Comparison of ENCODE assay signal across 13 cellular contexts in the genomic region with DNA sequence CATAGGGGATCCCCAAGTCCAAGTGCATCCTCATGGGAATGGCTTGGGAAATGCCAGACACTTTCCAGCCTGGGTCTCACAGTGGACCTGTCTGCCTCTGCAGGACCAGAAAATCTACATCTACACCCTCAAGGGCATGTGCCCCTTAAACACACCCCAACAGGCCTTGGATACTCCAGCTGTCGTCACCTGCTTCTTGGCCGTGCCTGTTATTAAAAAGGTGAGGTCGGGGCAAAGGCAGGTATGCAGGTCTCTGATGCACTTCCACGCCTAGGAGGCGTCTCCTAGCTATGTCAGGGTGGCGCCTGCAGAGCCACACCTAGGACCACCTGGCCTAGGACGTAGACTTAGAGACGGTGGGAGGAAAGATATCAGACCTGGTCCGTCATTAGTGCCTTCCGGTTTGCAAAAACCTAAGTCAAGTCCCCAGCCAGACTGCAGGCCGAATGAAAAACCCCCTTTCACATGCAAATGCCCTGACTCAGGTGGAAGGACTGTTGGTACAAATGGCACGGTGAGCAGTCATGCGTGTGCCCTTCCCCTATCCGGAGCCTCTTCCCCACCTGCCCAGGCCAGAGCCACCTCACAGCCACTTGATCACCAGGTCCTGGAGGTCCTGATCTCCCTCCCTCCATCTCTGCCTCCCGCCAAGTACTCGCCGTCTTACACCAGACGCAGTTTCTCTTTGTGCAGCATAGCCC.
A peak's percentile ranks its signal among the peaks of the same experiment; 100 is the strongest.
DNase-seq lines count a peak whose midpoint lies in the region; ATAC-seq, FAIRE-seq and TF ChIP-seq lines count a peak whose summit lies in the region.
"Had no signal": no experiment of that assay in that cellular context is flagged by ENCODE, and none has a peak within 500 bp of the region (broad histone marks: within the 10 kb centered on the region; RNA-seq: fewer than 3 reads in every experiment).

No MANE protein-coding gene starts in this region.

- H3K4me1 ChIP-seq in small intestine (ENCODE audit: control insufficient read depth in 2 of 2, insufficient read depth in 1 of 2, low read depth in 1 of 2, low read length in 1 of 2) (no peaks in the 10 kb centered on the region), breast epithelium (peaks cover 0 to 8% of the 10 kb centered on the region in 2 donors)

- H3K27ac ChIP-seq in small intestine (ENCODE audit: low read depth in 1 of 2, low read length in 1 of 2), result no peak overlapping the region
- H3K27ac ChIP-seq in breast epithelium, result no peak overlapping the region

- TF ChIP-seq CTCF in breast epithelium (IDR thresholded peaks at IDR 0.05), result no peak

- WGBS in small intestine, 3 donors, result 80 to 87% (median 86%) methylated on average over 18 of the region's 18 CpGs

- H3K27me3 ChIP-seq in small intestine (ENCODE audit: control insufficient read depth in 2 of 2, insufficient read depth in 2 of 2, low read length in 2 of 2) (no peaks in the 10 kb centered on the region), breast epithelium (no peaks in the 10 kb centered on the region)

- H3K9me3 ChIP-seq in small intestine (ENCODE audit: control insufficient read depth, low read depth) (no peaks in the 10 kb centered on the region), breast epithelium (no peaks in the 10 kb centered on the region)

- TF ChIP-seq POLR2A in breast epithelium (IDR thresholded peaks at IDR 0.05), result no peak

- H3K36me3 ChIP-seq in small intestine (ENCODE audit: control insufficient read depth in 2 of 2, insufficient read depth in 2 of 2, low read length in 2 of 2), result peaks cover 3 to 10% of the 10 kb centered on the region in 2 donors
- peaks cover 7% of the 10 kb centered on the region for H3K36me3 ChIP-seq in breast epithelium

- H3K4me3 ChIP-seq in small intestine (ENCODE audit: low read depth in 1 of 2, low read length in 2 of 2) (no peak overlapping the region), breast epithelium (no peak overlapping the region)

- peak; percentile 60 for DNase-seq in ELF-1 (ENCODE audit: low read depth, low spot score)
- DNase-seq in kidney tubule cell (ENCODE audit: low spot score), result peak; percentile 55
- DNase-seq in inferior parietal cortex (ENCODE audit: extremely low spot score), result no peak
- DNase-seq in HuH-7.5 (ENCODE audit: low spot score), result no peak
- no peak for DNase-seq in small intestine
- DNase-seq in breast epithelium (ENCODE audit: low spot score in 2 of 2), result no peak
- DNase-seq: activated CD4-positive, alpha-beta T cell treated with anti-CD3 and anti-CD28 coated beads for 1 hour; activated naive CD4-positive, alpha-beta T cell treated with Interleukin-2 at 50 U/mL for 16 hours; GDM1; NCI-H446; stimulated activated naive CD4-positive, alpha-beta T cell treated with Interleukin-2 at 50 U/mL for 16 hours had no signal

- FAIRE-seq in small intestine (lab: Jason Lieb, UNC), result no peak

- ATAC-seq in GM21367 (IDR thresholded peaks at IDR 0.05; ENCODE audit: unreplicated experiment) (peak; percentile 53), HG03457 (IDR thresholded peaks at IDR 0.05; ENCODE audit: unreplicated experiment) (peak; percentile 53)

- intact Hi-C loops in breast epithelium (cut with DNase I; ENCODE audit: low total_unique reads), result loop anchor here (1.0 kb wide), 1 partner anchor 31 kb away; no protein-coding TSS in a partner anchor

Comparison
In these comparisons a context has a peak if more than half of its experiments do, and no peak if none do; other contexts are left out.
1. DNase-seq: peak in ELF-1 (single experiment) and kidney tubule cell (single experiment); none in inferior parietal cortex (single experiment), HuH-7.5 (single experiment), small intestine (single experiment) and breast epithelium (0 of 2).